In genomic region chr14:95765016-95765415, GRCh38 we compare ENCODE assay signal across 25 cellular contexts. TPM values are rescaled to one million over a fixed set of nuclear protein-coding genes. Genes with fewer than 3 reads are reported as not detected.
"Had no signal": no experiment of that assay in that cellular context is flagged by ENCODE, and none has a peak within 500 bp of the region (broad histone marks: within the 10 kb centered on the region; RNA-seq: fewer than 3 reads in every experiment).

No MANE protein-coding gene starts in this region.

- H3K4me1 ChIP-seq: adrenal gland, ascending aorta, gastrocnemius medialis, parathyroid adenoma, upper lobe of left lung had no signal

- DNase-seq: activated CD4-positive, alpha-beta T cell treated with anti-CD3 and anti-CD28 coated beads for 1 hour; activated CD4-positive, alpha-beta T cell treated with anti-CD3 and anti-CD28 coated beads, Interleukin-2, amount 50 U/mL, for 1 hour; activated CD8-positive, alpha-beta T cell treated with anti-CD3 and anti-CD28 coated beads, Interleukin-2, amount 10 ng/mL, durations not matched to agents 7 days and 5 days; activated T-cell treated with anti-CD3 and anti-CD28 coated beads, Interleukin-2, amount 50 U/mL, for 24 hours; adrenal gland; brain microvascular endothelial cell; caudate nucleus; effector CD4-positive, alpha-beta T cell; erythroblast; gastrocnemius medialis; hippocampal formation; left ventricle myocardium superior; mammary epithelial cell; natural killer cell; stimulated activated CD4-positive, alpha-beta T cell treated with anti-CD3 and anti-CD28 coated beads, Interleukin-2, amount 100 ng/mL, for 48 hours; stimulated activated naive CD4-positive, alpha-beta T cell; T-helper 1 cell had no signal

- H3K9me3 ChIP-seq: adrenal gland, ascending aorta, gastrocnemius medialis, thoracic aorta, upper lobe of left lung had no signal

- H3K27ac ChIP-seq: adrenal gland, ascending aorta, brain microvascular endothelial cell, gastrocnemius medialis, parathyroid adenoma, thoracic aorta, upper lobe of left lung had no signal

- H3K27me3 ChIP-seq: ascending aorta, brain microvascular endothelial cell, upper lobe of left lung had no signal

- H3K4me2 ChIP-seq: smooth muscle cell had no signal

- H3K4me3 ChIP-seq: adrenal gland, ascending aorta, gastrocnemius medialis, smooth muscle cell, thoracic aorta, upper lobe of left lung had no signal

- H3K36me3 ChIP-seq: adrenal gland, ascending aorta, brain microvascular endothelial cell, gastrocnemius medialis, thoracic aorta, upper lobe of left lung had no signal

- FAIRE-seq: TTC549 had no signal

- H2AFZ ChIP-seq: parathyroid adenoma had no signal

- H3K9ac ChIP-seq: parathyroid adenoma had no signal

RNA-seq across cellular contexts. Expression of gene TCL1A, which starts 51.1 kb away (rescaled TPM):
- total RNA-seq: activated CD8-positive, alpha-beta T cell treated with anti-CD3 and anti-CD28 coated beads, Interleukin-2, amount 10 ng/mL, durations not matched to agents 7 days and 5 days; activated T-helper 17 cell treated with anti-CD3 and anti-CD28 coated beads, Interleukin-2, amount 50 U/mL, for 72 hours; ascending aorta; gastrocnemius medialis; left ventricle myocardium superior; mammary epithelial cell; mesothelial cell of epicardium; smooth muscle cell; thoracic aorta had no signal
- polyA plus RNA-seq: adrenal gland, mammary epithelial cell, smooth muscle cell had no signal
